In genomic region chr7:125126376-125126775, GRCh38 we compare ENCODE assay signal across 15 cellular contexts.
"Had no signal": no experiment of that assay in that cellular context is flagged by ENCODE, and none has a peak within 500 bp of the region (broad histone marks: within the 10 kb centered on the region; RNA-seq: fewer than 3 reads in every experiment).

No MANE protein-coding gene starts in this region.

- FAIRE-seq: pancreas had no signal

- H3K4me1 ChIP-seq: neural progenitor cell, pancreas, tibial nerve had no signal

- H3K36me3 ChIP-seq: neural progenitor cell, pancreas, tibial nerve had no signal

- H3K27me3 ChIP-seq: neural progenitor cell, pancreas, tibial nerve had no signal

- H3K4me3 ChIP-seq: neural progenitor cell, pancreas, skin epidermis, tibial nerve had no signal

- ATAC-seq: activated CD8-positive, alpha-beta memory T cell treated with anti-CD3 and anti-CD28 coated beads, Interleukin-2, amount 10 ng/mL, durations not matched to agents 7 days and 5 days; activated naive CD4-positive, alpha-beta T cell treated with anti-CD3 and anti-CD28 coated beads, Interleukin-2, amount 50 U/mL, for 72 hours; left colon; pancreas; stimulated activated naive B cell treated with anti-CD40 and anti-IgM and Interleukin-4, amounts not matched to agents 10 μg/mL and 1 μg/mL and 100 μg/mL, for 72 hours had no signal

- DNase-seq: activated CD4-positive, alpha-beta T cell treated with anti-CD3 and anti-CD28 coated beads for 1 hour; activated CD4-positive, alpha-beta T cell treated with anti-CD3 and anti-CD28 coated beads, Interleukin-2, amount 50 U/mL, for 48 hours; activated CD8-positive, alpha-beta memory T cell treated with anti-CD3 and anti-CD28 coated beads, Interleukin-2, amount 10 ng/mL, durations not matched to agents 7 days and 5 days; activated effector memory CD4-positive, alpha-beta T cell treated with Interleukin-2 at 50 U/mL for 16 hours; activated T-cell treated with anti-CD3 and anti-CD28 coated beads, Interleukin-2, amount 50 U/mL, for 24 hours; anterior cingulate cortex; foreskin fibroblast; immature natural killer cell; left colon; pancreas; stimulated activated naive B cell treated with anti-CD40 and anti-IgM and Interleukin-4, amounts not matched to agents 10 μg/mL and 1 μg/mL and 100 μg/mL, for 72 hours had no signal

- H3K27ac ChIP-seq: neural progenitor cell, pancreas, skin epidermis, tibial nerve had no signal

- H3K9me3 ChIP-seq: pancreas, tibial nerve had no signal
